ENCODE assay signal across 29 cellular contexts in genomic region chr1:179104851-179105250, GRCh38.
"Had no signal": no experiment of that assay in that cellular context is flagged by ENCODE, and none has a peak within 500 bp of the region (broad histone marks: within the 10 kb centered on the region; RNA-seq: fewer than 3 reads in every experiment).

No MANE protein-coding gene starts in this region.

- H3K27ac ChIP-seq: adrenal gland, body of pancreas, coronary artery had no signal

- H3K27me3 Mint-ChIP-seq: activated CD4-positive, alpha-beta memory T cell treated with anti-CD3 and anti-CD28 coated beads for 36 hours; activated CD4-positive, alpha-beta T cell treated with anti-CD3 and anti-CD28 coated beads for 36 hours; activated CD4-positive, alpha-beta T cell treated with anti-CD3 and anti-CD28 coated beads, Interleukin-2, amount 10 ng/mL, durations not matched to agents 24 days and 14 days; activated naive CD8-positive, alpha-beta T cell treated with anti-CD3 and anti-CD28 coated beads for 36 hours; activated naive CD8-positive, alpha-beta T cell treated with anti-CD3 and anti-CD28 coated beads, Interleukin-2, amount 50 U/mL, for 24 hours; activated T-helper 17 cell treated with anti-CD3 and anti-CD28 coated beads, Interleukin-2, amount 50 U/mL, for 72 hours; dendritic cell treated with granulocyte-macrophage colony-stimulating factor and Interleukin-4, amounts not matched to agents 40 ng/mL and 50 ng/mL, for 4 days; T-cell had no signal

- ATAC-seq: activated CD8-positive, alpha-beta T cell treated with anti-CD3 and anti-CD28 coated beads, Interleukin-2, amount 10 ng/mL, durations not matched to agents 7 days and 5 days; activated naive CD8-positive, alpha-beta T cell treated with anti-CD3 and anti-CD28 coated beads, Interleukin-2, amount 50 U/mL, for 24 hours; activated T-cell treated with anti-CD3 and anti-CD28 coated beads, Interleukin-2, amount 50 U/mL, for 4 hours; activated T-helper 17 cell treated with anti-CD3 and anti-CD28 coated beads, Interleukin-2, amount 50 U/mL, for 72 hours; body of pancreas had no signal

- H3K4me3 Mint-ChIP-seq: activated CD4-positive, alpha-beta memory T cell treated with anti-CD3 and anti-CD28 coated beads for 36 hours; activated CD4-positive, alpha-beta T cell treated with anti-CD3 and anti-CD28 coated beads for 36 hours; activated CD4-positive, alpha-beta T cell treated with anti-CD3 and anti-CD28 coated beads, Interleukin-2, amount 10 ng/mL, durations not matched to agents 24 days and 14 days; activated CD8-positive, alpha-beta T cell treated with anti-CD3 and anti-CD28 coated beads, Interleukin-2, amount 10 ng/mL, durations not matched to agents 7 days and 5 days; activated naive CD8-positive, alpha-beta T cell treated with anti-CD3 and anti-CD28 coated beads for 36 hours; activated naive CD8-positive, alpha-beta T cell treated with anti-CD3 and anti-CD28 coated beads, Interleukin-2, amount 50 U/mL, for 24 hours; activated T-cell treated with anti-CD3 and anti-CD28 coated beads, Interleukin-2, amount 50 U/mL, for 4 hours; activated T-helper 17 cell treated with anti-CD3 and anti-CD28 coated beads, Interleukin-2, amount 50 U/mL, for 72 hours; dendritic cell treated with granulocyte-macrophage colony-stimulating factor and Interleukin-4, amounts not matched to agents 40 ng/mL and 50 ng/mL, for 4 days; endodermal cell; T-cell; T-helper 1 cell treated with Interleukin-12 subunit alpha and Interleukin-12 subunit beta and Interleukin-4 antibody, amounts not matched to agents 30 μg/mL and 1 μg/mL, for 36 hours had no signal

- H3K27ac Mint-ChIP-seq: activated CD4-positive, alpha-beta memory T cell treated with anti-CD3 and anti-CD28 coated beads for 36 hours; activated CD4-positive, alpha-beta T cell treated with anti-CD3 and anti-CD28 coated beads for 36 hours; activated CD4-positive, alpha-beta T cell treated with anti-CD3 and anti-CD28 coated beads, Interleukin-2, amount 10 ng/mL, durations not matched to agents 24 days and 14 days; activated CD8-positive, alpha-beta T cell treated with anti-CD3 and anti-CD28 coated beads, Interleukin-2, amount 10 ng/mL, durations not matched to agents 7 days and 5 days; activated naive CD8-positive, alpha-beta T cell treated with anti-CD3 and anti-CD28 coated beads for 36 hours; activated naive CD8-positive, alpha-beta T cell treated with anti-CD3 and anti-CD28 coated beads, Interleukin-2, amount 50 U/mL, for 24 hours; dendritic cell treated with granulocyte-macrophage colony-stimulating factor and Interleukin-4, amounts not matched to agents 40 ng/mL and 50 ng/mL, for 4 days; endodermal cell; T-cell; T-helper 1 cell treated with Interleukin-12 subunit alpha and Interleukin-12 subunit beta and Interleukin-4 antibody, amounts not matched to agents 30 μg/mL and 1 μg/mL, for 36 hours had no signal

- H3K9me3 ChIP-seq: adrenal gland, body of pancreas had no signal

- H3K9me3 Mint-ChIP-seq: activated CD4-positive, alpha-beta memory T cell treated with anti-CD3 and anti-CD28 coated beads for 36 hours; activated CD4-positive, alpha-beta T cell treated with anti-CD3 and anti-CD28 coated beads, Interleukin-2, amount 10 ng/mL, durations not matched to agents 24 days and 14 days; activated naive CD8-positive, alpha-beta T cell treated with anti-CD3 and anti-CD28 coated beads for 36 hours; activated naive CD8-positive, alpha-beta T cell treated with anti-CD3 and anti-CD28 coated beads, Interleukin-2, amount 50 U/mL, for 24 hours; activated T-cell treated with anti-CD3 and anti-CD28 coated beads, Interleukin-2, amount 50 U/mL, for 4 hours; activated T-helper 17 cell treated with anti-CD3 and anti-CD28 coated beads, Interleukin-2, amount 50 U/mL, for 72 hours; dendritic cell treated with granulocyte-macrophage colony-stimulating factor and Interleukin-4, amounts not matched to agents 40 ng/mL and 50 ng/mL, for 4 days; endodermal cell; T-cell; T-helper 1 cell treated with Interleukin-12 subunit alpha and Interleukin-12 subunit beta and Interleukin-4 antibody, amounts not matched to agents 30 μg/mL and 1 μg/mL, for 36 hours had no signal

- H3K4me3 ChIP-seq: adrenal gland, body of pancreas, coronary artery, dorsolateral prefrontal cortex had no signal

- DNase-seq: activated CD4-positive, alpha-beta memory T cell treated with anti-CD3 and anti-CD28 coated beads for 36 hours; activated CD4-positive, alpha-beta T cell treated with anti-CD3 and anti-CD28 coated beads, Interleukin-2, amount 10 ng/mL, durations not matched to agents 24 days and 14 days; activated CD4-positive, CD25-positive, alpha-beta regulatory T cell; activated CD4-positive, CD25-positive, alpha-beta regulatory T cell treated with anti-CD3 and anti-CD28 coated beads, Interleukin-2, amount 50 U/mL, for 72 hours; activated CD8-positive, alpha-beta T cell treated with anti-CD3 and anti-CD28 coated beads, Interleukin-2, amount 10 ng/mL, durations not matched to agents 7 days and 5 days; activated effector memory CD4-positive, alpha-beta T cell treated with Interleukin-2 at 50 U/mL for 16 hours; activated gamma-delta T cell treated with Interleukin-2 at 50 U/mL for 16 hours; activated naive CD4-positive, alpha-beta T cell treated with anti-CD3 and anti-CD28 coated beads, Interleukin-2, amount 50 U/mL, for 16 hours; activated naive CD4-positive, alpha-beta T cell treated with Interleukin-2 at 50 U/mL for 16 hours; activated naive CD8-positive, alpha-beta T cell treated with anti-CD3 and anti-CD28 coated beads for 36 hours; activated naive CD8-positive, alpha-beta T cell treated with anti-CD3 and anti-CD28 coated beads, Interleukin-2, amount 50 U/mL, for 24 hours; activated T-cell treated with anti-CD3 and anti-CD28 coated beads, Interleukin-2, amount 50 U/mL, for 4 hours; amygdala; aorta; central memory CD4-positive, alpha-beta T cell; effector memory CD4-positive, alpha-beta T cell; foreskin fibroblast; head of caudate nucleus; T-cell; T1000 had no signal

- H3K4me1 ChIP-seq: adrenal gland, body of pancreas had no signal

- H3K4me1 Mint-ChIP-seq: activated CD4-positive, alpha-beta T cell treated with anti-CD3 and anti-CD28 coated beads for 36 hours; activated CD4-positive, alpha-beta T cell treated with anti-CD3 and anti-CD28 coated beads, Interleukin-2, amount 10 ng/mL, durations not matched to agents 24 days and 14 days; activated naive CD8-positive, alpha-beta T cell treated with anti-CD3 and anti-CD28 coated beads for 36 hours; activated naive CD8-positive, alpha-beta T cell treated with anti-CD3 and anti-CD28 coated beads, Interleukin-2, amount 50 U/mL, for 24 hours; activated T-helper 17 cell treated with anti-CD3 and anti-CD28 coated beads, Interleukin-2, amount 50 U/mL, for 72 hours; T-cell had no signal

- H3K27me3 ChIP-seq: adrenal gland, body of pancreas, dorsolateral prefrontal cortex had no signal
